In the genomic region with DNA sequence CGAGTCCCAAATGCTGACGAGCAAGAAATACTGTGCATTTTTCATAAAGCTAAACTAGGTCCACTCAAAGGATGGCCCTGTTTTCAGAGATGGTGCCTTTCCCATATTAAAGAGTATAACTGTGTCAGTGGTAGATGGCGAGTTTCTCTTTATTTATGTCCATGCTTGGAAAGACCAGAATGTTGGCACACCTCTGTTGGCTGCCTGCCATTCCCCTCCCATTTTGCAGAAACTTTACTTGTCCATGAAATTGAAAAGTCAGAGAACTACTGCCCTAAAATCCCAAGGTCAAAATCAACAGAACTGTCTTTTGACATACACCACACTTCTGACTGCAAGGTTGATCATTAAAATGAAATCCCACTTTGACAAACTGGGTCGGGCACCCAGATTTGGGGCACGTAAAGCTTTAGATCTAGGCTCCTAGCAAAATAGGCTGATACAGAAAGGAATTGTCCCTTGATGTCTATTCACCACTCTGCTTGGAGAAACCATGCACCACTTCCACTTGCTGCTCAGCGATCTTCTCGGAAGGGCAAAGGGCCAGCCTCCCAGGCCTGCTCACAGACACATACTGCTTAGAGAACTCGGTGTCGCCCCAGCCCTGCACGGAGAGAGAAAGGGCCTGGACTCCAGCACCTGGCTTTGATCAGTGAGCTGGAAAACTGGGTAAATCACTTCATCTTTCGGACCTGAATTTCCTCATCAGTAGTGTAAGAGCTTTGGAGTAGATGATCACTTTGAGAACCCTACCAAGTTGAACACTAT, we compare ENCODE assay signal across 17 cellular contexts.
A peak's percentile ranks its signal among the peaks of the same experiment; 100 is the strongest.
DNase-seq lines count a peak whose midpoint lies in the region; ATAC-seq and TF ChIP-seq lines count a peak whose summit lies in the region.
"Had no signal": no experiment of that assay in that cellular context is flagged by ENCODE, and none has a peak within 500 bp of the region (broad histone marks: within the 10 kb centered on the region; RNA-seq: fewer than 3 reads in every experiment).

No MANE protein-coding gene starts in this region.

- no peak overlapping the region for H4K8ac ChIP-seq in H9 (replicated peaks; ENCODE audit: insufficient read length, low read depth, low read length)

- no peak overlapping the region for H3K4me2 ChIP-seq in H9 (ENCODE audit: insufficient read depth, insufficient read length, low read length)

- H2BK12ac ChIP-seq in H9 (ENCODE audit: insufficient read length, low read depth, low read length) = no peak overlapping the region

- H3K27me3 ChIP-seq in H9 (ENCODE audit: insufficient read depth, low read length) (no peaks in the 10 kb centered on the region), lung (ENCODE audit: control insufficient read depth, insufficient read depth) (no peaks in the 10 kb centered on the region)

- no peak overlapping the region for H3K14ac ChIP-seq in H9 (ENCODE audit: insufficient read depth, low read length)

- H2BK15ac ChIP-seq in H9 (ENCODE audit: low read depth, low read length) = no peak overlapping the region

- H3K4me1 ChIP-seq in H9 (ENCODE audit: insufficient read depth, low read length) (no peaks in the 10 kb centered on the region), lung (ENCODE audit: control insufficient read depth in 2 of 2, insufficient read depth in 2 of 2, low read length in 2 of 2) (no peaks in the 10 kb centered on the region)
- H3K4me1 ChIP-seq: HAP-1 had no signal

- no peak overlapping the region for H4K5ac ChIP-seq in H9 (ENCODE audit: insufficient read length, low read depth, low read length)

- DNase-seq in activated CD8-positive, alpha-beta memory T cell treated with anti-CD3 and anti-CD28 coated beads for 24 hours = peak; percentile 37
- no peak for DNase-seq in activated CD8-positive, alpha-beta memory T cell treated with anti-CD3 and anti-CD28 coated beads, Interleukin-2, amount 50 U/mL, for 4 hours
- DNase-seq in H9 (peak; percentile 8), lung (ENCODE audit: low spot score) (peak; percentile 26), cortex of kidney (lab: John Stamatoyannopoulos, UW) (no peak)
- no peak for DNase-seq in effector memory CD8-positive, alpha-beta T cell
- no peak for DNase-seq in activated CD4-positive, alpha-beta T cell treated with anti-CD3 and anti-CD28 coated beads for 48 hours
- DNase-seq: CD8-positive, alpha-beta T cell; COR-L47; DMS153; DMS79 treated with DMSO at 0.1 percent for 48 hours; EL; GOT3 had no signal

- no peaks in the 10 kb centered on the region for H3K9me3 ChIP-seq in H9 (ENCODE audit: control insufficient read depth, low read depth, low read length)
- no peaks in the 10 kb centered on the region for H3K9me3 ChIP-seq in lung (ENCODE audit: control insufficient read depth in 2 of 2, insufficient read depth in 1 of 2, low read length in 1 of 2)
- H3K9me3 ChIP-seq: HAP-1 had no signal

- H2BK20ac ChIP-seq in H9 (ENCODE audit: low read depth, low read length, poor library complexity, severe bottlenecking) = no peak overlapping the region

- no peaks in the 10 kb centered on the region; a peak in 1 of 4 replicates for H3K4me1 Mint-ChIP-seq in H9
- no peaks in the 10 kb centered on the region for H3K4me1 Mint-ChIP-seq in effector memory CD8-positive, alpha-beta T cell (ENCODE audit: low read depth in 2 of 2)
- H3K4me1 Mint-ChIP-seq: CD14-positive monocyte had no signal

- no peak overlapping the region for H2AFZ ChIP-seq in H9 (ENCODE audit: low read length)

- H3K23me2 ChIP-seq in H9 (ENCODE audit: insufficient read length, low read depth, low read length, poor library complexity, severe bottlenecking) = no peaks in the 10 kb centered on the region

- H3T11ph ChIP-seq in H9 (ENCODE audit: low read length) = no peak overlapping the region

- H3K27ac Mint-ChIP-seq in H9 = peak overlapping the region in 1 of 3 experiments; percentile 55; a peak in 3 of 7 replicates
- peak overlapping the region; percentile 44 to 65 for H3K27ac Mint-ChIP-seq in effector memory CD8-positive, alpha-beta T cell
- H3K27ac Mint-ChIP-seq: CD8-positive, alpha-beta T cell had no signal

- no peaks in the 10 kb centered on the region for H4K20me1 ChIP-seq in H9 (ENCODE audit: control insufficient read depth, insufficient read depth, insufficient read length)

- H3K27ac ChIP-seq in H9 (ENCODE audit: insufficient read length, low read depth, low read length) (no peak overlapping the region), lung (ENCODE audit: low read depth in 1 of 2, low read length in 1 of 2) (no peak overlapping the region)
- H3K27ac ChIP-seq: 22Rv1 had no signal

- no peak overlapping the region for H2BK120ac ChIP-seq in H9 (ENCODE audit: low read depth, low read length, poor library complexity, severe bottlenecking)

- no peaks in the 10 kb centered on the region for H3K9me3 Mint-ChIP-seq in H9
- no peaks in the 10 kb centered on the region for H3K9me3 Mint-ChIP-seq in effector memory CD8-positive, alpha-beta T cell
- H3K9me3 Mint-ChIP-seq: CD8-positive, alpha-beta T cell had no signal

- H2AK5ac ChIP-seq in H9 (ENCODE audit: insufficient read length, low read length) = no peak overlapping the region

- WGBS in H9 (ENCODE audit: extremely low coverage, insufficient read length, low lambda C conversion rate) = no CpG with 5 or more reads among the region's 11 CpGs
- WGBS in lung, 2 donors = 90 to 96% methylated on average over 11 of the region's 11 CpGs

- H3K18ac ChIP-seq in H9 (ENCODE audit: insufficient read length, low read depth, low read length) = no peak overlapping the region

- no peaks in the 10 kb centered on the region for H3K79me2 ChIP-seq in H9 (ENCODE audit: insufficient read depth, low read length)

- H3K9ac ChIP-seq in H9 (ENCODE audit: extremely low read depth, insufficient read length, low read length) = no peak overlapping the region

- peaks cover 0 to 6% of the 10 kb centered on the region in 2 donors for H3K36me3 ChIP-seq in lung (ENCODE audit: control insufficient read depth in 2 of 2, insufficient read depth in 2 of 2, low read length in 2 of 2)
- H3K36me3 ChIP-seq: HAP-1 had no signal

- H2BK5ac ChIP-seq in H9 (ENCODE audit: insufficient read length, low read length) = no peak overlapping the region

- no peak overlapping the region for H3K4me3 ChIP-seq in lung
- H3K4me3 ChIP-seq: HAP-1 had no signal

- ATAC-seq in effector memory CD8-positive, alpha-beta T cell (replicated peaks) = no peak
- ATAC-seq in lung (ENCODE audit: insufficient read depth, low FRiP score) (no peak), GM19328 (IDR thresholded peaks at IDR 0.05; ENCODE audit: unreplicated experiment) (no peak)
- ATAC-seq: CD8-positive, alpha-beta T cell had no signal

- no peak overlapping the region for H3K56ac ChIP-seq in H9 (ENCODE audit: insufficient read length, low read depth, low read length)

- no peaks in the 10 kb centered on the region for H3K79me1 ChIP-seq in H9 (ENCODE audit: insufficient read depth, low read depth, low read length, poor library complexity, severe bottlenecking)

- peaks cover 28 to 58% (median 50%) of the 10 kb centered on the region in 3 experiments; a peak in 6 of 7 replicates for H3K36me3 Mint-ChIP-seq in H9 (ENCODE audit: insufficient read depth in 1 of 3, low read depth in 3 of 3)
- peaks cover 12% of the 10 kb centered on the region for H3K36me3 Mint-ChIP-seq in effector memory CD8-positive, alpha-beta T cell (ENCODE audit: insufficient read depth)

- H3K27me3 Mint-ChIP-seq in H9 (ENCODE audit: low read depth) = no peaks in the 10 kb centered on the region
- no peaks in the 10 kb centered on the region for H3K27me3 Mint-ChIP-seq in effector memory CD8-positive, alpha-beta T cell

- no peak overlapping the region for H3K23ac ChIP-seq in H9 (ENCODE audit: insufficient read length, low read depth, low read length)

- TF ChIP-seq CTCF in H9 (conservative IDR thresholded peaks at IDR 0.05) = no peak
- no peak for TF ChIP-seq CTCF in lung (IDR thresholded peaks at IDR 0.05; ENCODE audit: control extremely low read depth, extremely low read depth)

- no peak overlapping the region for H4K91ac ChIP-seq in H9 (ENCODE audit: insufficient read length, low read depth, low read length)

- no peak overlapping the region for H3K4ac ChIP-seq in H9 (ENCODE audit: low read depth, low read length)

- no peak overlapping the region for H3K4me3 Mint-ChIP-seq in H9
- no peak overlapping the region for H3K4me3 Mint-ChIP-seq in effector memory CD8-positive, alpha-beta T cell
- H3K4me3 Mint-ChIP-seq: CD14-positive monocyte; CD8-positive, alpha-beta T cell had no signal

Comparison
In these comparisons a context has a peak if more than half of its experiments do, and no peak if none do; other contexts are left out.
1. DNase-seq: peak in activated CD8-positive, alpha-beta memory T cell treated with anti-CD3 and anti-CD28 coated beads for 24 hours (single experiment), H9 (single experiment) and lung (single experiment); none in activated CD8-positive, alpha-beta memory T cell treated with anti-CD3 and anti-CD28 coated beads, Interleukin-2, amount 50 U/mL, for 4 hours (single experiment), effector memory CD8-positive, alpha-beta T cell (0 of 3), cortex of kidney (single experiment) and activated CD4-positive, alpha-beta T cell treated with anti-CD3 and anti-CD28 coated beads for 48 hours (single experiment).